24 cellular contexts compared by ENCODE assay signal in the genomic region with DNA sequence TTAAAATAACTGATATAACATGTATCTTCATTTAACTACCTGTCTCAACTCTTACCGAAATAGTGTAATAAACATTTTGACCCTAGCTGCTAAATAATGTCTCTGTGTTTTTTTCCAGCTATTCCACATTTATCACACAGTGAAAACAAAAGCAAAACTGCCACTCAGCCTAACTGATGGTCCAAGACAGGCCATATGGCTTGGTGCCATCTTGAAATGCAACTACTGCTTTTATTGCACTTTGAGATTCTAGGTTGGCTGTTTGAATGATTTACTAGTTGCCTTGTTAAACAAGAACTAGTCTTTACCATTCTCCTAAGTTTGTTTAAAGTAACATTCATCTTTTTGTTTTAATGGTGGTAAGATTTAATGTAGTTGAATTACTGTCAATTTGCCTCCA.
"Had no signal": no experiment of that assay in that cellular context is flagged by ENCODE, and none has a peak within 500 bp of the region (broad histone marks: within the 10 kb centered on the region; RNA-seq: fewer than 3 reads in every experiment).

No MANE protein-coding gene starts in this region.

- H3K27ac ChIP-seq: epithelial cell of prostate, gastrocnemius medialis, ovary, psoas muscle, sigmoid colon, stomach, thyroid gland, vagina had no signal

- DNase-seq: effector CD8-positive, alpha-beta T cell; endodermal cell; foreskin fibroblast; gastrocnemius medialis; head of caudate nucleus; mesenchymal stem cell; naive thymus-derived CD8-positive, alpha-beta T cell; occipital lobe; ovary; posterior cingulate gyrus; psoas muscle; right cardiac atrium; sigmoid colon; stimulated activated CD4-positive, alpha-beta T cell treated with anti-CD3 and anti-CD28 coated beads, Interleukin-2, amount 100 ng/mL, for 24 hours; stimulated activated CD4-positive, alpha-beta T cell treated with anti-CD3 and anti-CD28 coated beads, Interleukin-4, amount 100 ng/mL, for 24 hours; stimulated activated naive CD4-positive, alpha-beta T cell treated with Interleukin-2 at 50 U/mL for 16 hours; stomach; thyroid gland; trophoblast cell had no signal

- ATAC-seq: esophagus mucosa; gastrocnemius medialis; left lobe of liver; naive thymus-derived CD8-positive, alpha-beta T cell; psoas muscle; right cardiac atrium; stimulated activated effector memory CD8-positive, alpha-beta T cell treated with anti-CD3 and anti-CD28 coated beads, Interleukin-12 subunit alpha, Interleukin-12 subunit beta, amount 100 ng/mL, for 72 hours had no signal
